In genomic region chr20:10476319-10476724, GRCh38 we compare ENCODE assay signal across 8 cellular contexts. TPM values are rescaled to one million over a fixed set of nuclear protein-coding genes. Genes with fewer than 3 reads are reported as not detected.
DNase-seq lines count a peak whose midpoint lies in the region; ATAC-seq, FAIRE-seq and TF ChIP-seq lines count a peak whose summit lies in the region.

No MANE protein-coding gene starts in this region.

- no peaks in the 10 kb centered on the region for H3K27me3 Mint-ChIP-seq in stimulated activated naive CD8-positive, alpha-beta T cell treated with anti-CD3 and anti-CD28 coated beads, Interleukin-15, amount 100 ng/mL, for 72 hours

- H3K27ac ChIP-seq in endothelial cell of umbilical vein (ENCODE audit: insufficient read depth, low read depth, low read length): no peak overlapping the region
- no peak overlapping the region for H3K27ac ChIP-seq in hepatocyte

- dilution Hi-C loops in endothelial cell of umbilical vein (cut with MboI; ENCODE audit: extremely low pct_ligation_motif_present, low sequenced_read_pairs): no loop called here

- peaks cover 16% of the 10 kb centered on the region for H3K4me1 Mint-ChIP-seq in stimulated activated naive CD8-positive, alpha-beta T cell treated with anti-CD3 and anti-CD28 coated beads, Interleukin-15, amount 100 ng/mL, for 72 hours

- H3K27ac Mint-ChIP-seq in stimulated activated naive CD8-positive, alpha-beta T cell treated with anti-CD3 and anti-CD28 coated beads, Interleukin-15, amount 100 ng/mL, for 72 hours: no peak overlapping the region

- no peaks in the 10 kb centered on the region for H3K9me3 Mint-ChIP-seq in stimulated activated naive CD8-positive, alpha-beta T cell treated with anti-CD3 and anti-CD28 coated beads, Interleukin-15, amount 100 ng/mL, for 72 hours

- no peak overlapping the region for H2AFZ ChIP-seq in endothelial cell of umbilical vein (ENCODE audit: low read depth, low read length)
- no peak overlapping the region for H2AFZ ChIP-seq in hepatocyte

- intact Hi-C loops in endothelial cell of umbilical vein (cut with micrococcal nuclease): no loop called here

- TF ChIP-seq CTCF in endothelial cell of umbilical vein (IDR thresholded peaks at IDR 0.05; ENCODE audit: extremely low read depth in 1 of 2, insufficient read depth in 1 of 2, low read depth in 1 of 2, low read length in 2 of 2) (no peak), hepatocyte (IDR thresholded peaks at IDR 0.05; ENCODE audit: poor library complexity) (no peak)

- H3K79me2 ChIP-seq in endothelial cell of umbilical vein (ENCODE audit: control insufficient read depth, insufficient read depth, low read length): no peaks in the 10 kb centered on the region
- H3K79me2 ChIP-seq in hepatocyte: peaks cover 6% of the 10 kb centered on the region

- 95% methylated on average over 3 of the region's 3 CpGs for WGBS in hepatocyte (ENCODE audit: low lambda C conversion rate, missing lambda C conversion rate)

- H3K27me3 ChIP-seq in endothelial cell of umbilical vein (ENCODE audit: control insufficient read depth in 2 of 2, insufficient read depth in 2 of 2, low read length in 2 of 2) (no peaks in the 10 kb centered on the region), hepatocyte (no peaks in the 10 kb centered on the region)

- H3K9me2 ChIP-seq in hepatocyte (replicated peaks; ENCODE audit: insufficient read depth): no peaks in the 10 kb centered on the region

- H3K4me3 ChIP-seq in endothelial cell of umbilical vein (replicated peaks in 1 of 3; ENCODE audit: insufficient read depth in 1 of 3, low read depth in 1 of 3, low read length in 3 of 3) (no peak overlapping the region), hepatocyte (no peak overlapping the region)

- no TSS peak for BruUV-seq in endothelial cell of umbilical vein (replicated peaks; lab: Mats Ljungman, UMichigan)

- H4K20me1 ChIP-seq in endothelial cell of umbilical vein (replicated peaks; ENCODE audit: control insufficient read depth, extremely low read depth, insufficient read depth, low read length) (no peaks in the 10 kb centered on the region), hepatocyte (ENCODE audit: insufficient read depth, poor library complexity, severe bottlenecking) (no peaks in the 10 kb centered on the region)

- no peaks in the 10 kb centered on the region for H3K9me1 ChIP-seq in endothelial cell of umbilical vein (replicated peaks; ENCODE audit: control insufficient read depth, extremely low read depth, insufficient read depth, low read length)

- no peaks in the 10 kb centered on the region for H3K9me3 ChIP-seq in endothelial cell of umbilical vein (replicated peaks; ENCODE audit: control insufficient read depth, insufficient read depth, low read length)
- no peaks in the 10 kb centered on the region for H3K9me3 ChIP-seq in hepatocyte (ENCODE audit: low read depth)

- no peaks in the 10 kb centered on the region for H3K36me3 ChIP-seq in endothelial cell of umbilical vein (ENCODE audit: control insufficient read depth in 2 of 2, extremely low read depth in 1 of 2, insufficient read depth in 2 of 2, low read length in 2 of 2)
- H3K36me3 ChIP-seq in hepatocyte (replicated peaks; ENCODE audit: insufficient read depth, low read depth): no peaks in the 10 kb centered on the region

- ATAC-seq in GM21367 (IDR thresholded peaks at IDR 0.05; ENCODE audit: unreplicated experiment) (peak; percentile 74), HG03439 (IDR thresholded peaks at IDR 0.05; ENCODE audit: unreplicated experiment) (peak; percentile 58)
- ATAC-seq in stimulated activated naive CD8-positive, alpha-beta T cell treated with anti-CD3 and anti-CD28 coated beads, Interleukin-15, amount 100 ng/mL, for 72 hours: no peak

- H3K4me2 ChIP-seq in endothelial cell of umbilical vein (ENCODE audit: insufficient read depth, low read length): no peak overlapping the region
- H3K4me2 ChIP-seq in hepatocyte: no peak overlapping the region

- CTCF ChIA-PET in endothelial cell of umbilical vein (lab: Charles Lee): interaction anchor here (1.0 to 2.3 kb wide), 4 partner anchors 8 to 60 kb away, joined by 3 to 5 read pairs (median 4); no protein-coding TSS in a partner anchor

- H3K4me1 ChIP-seq in endothelial cell of umbilical vein (ENCODE audit: control insufficient read depth, extremely low read depth, insufficient read depth, low read length): no peaks in the 10 kb centered on the region
- H3K4me1 ChIP-seq in hepatocyte (ENCODE audit: insufficient read depth): no peaks in the 10 kb centered on the region

- DNase-seq in GM03348 (ENCODE audit: low spot score): peak; percentile 40
- no peak for DNase-seq in endothelial cell of umbilical vein (ENCODE audit: low read depth, low spot score)
- DNase-seq in stimulated activated CD8-positive, alpha-beta memory T cell treated with anti-CD3 and anti-CD28 coated beads, Interleukin-4, amount 100 ng/mL, for 48 hours: no peak
- no peak for DNase-seq in stimulated activated naive CD8-positive, alpha-beta T cell treated with anti-CD3 and anti-CD28 coated beads, Interleukin-15, amount 100 ng/mL, for 72 hours
- no peak for DNase-seq in SKM-1 treated with dmso at 0.1 percent for 144 hours (lab: John Stamatoyannopoulos, UW; ENCODE audit: unreplicated experiment)
- DNase-seq in hepatocyte (ENCODE audit: low spot score): no peak

- H3K9ac ChIP-seq in endothelial cell of umbilical vein (replicated peaks; ENCODE audit: extremely low read depth, insufficient read depth, low read length): no peak overlapping the region

- no peak overlapping the region for H3K4me3 Mint-ChIP-seq in stimulated activated naive CD8-positive, alpha-beta T cell treated with anti-CD3 and anti-CD28 coated beads, Interleukin-15, amount 100 ng/mL, for 72 hours

- FAIRE-seq in endothelial cell of umbilical vein (lab: Jason Lieb, UNC): peak; percentile 4

- POLR2A ChIA-PET in endothelial cell of umbilical vein (lab: Charles Lee): no interaction called here

- no peak for TF ChIP-seq POLR2A in endothelial cell of umbilical vein (IDR thresholded peaks at IDR 0.05; ENCODE audit: low read depth, low read length)

TF ChIP-seq in endothelial cell of umbilical vein, 7 proteins besides CTCF, POLR2A, EP300 and RAD21:
- no peak for TF ChIP-seq POLR2AphosphoS5 (IDR thresholded peaks at IDR 0.05; ENCODE audit: insufficient read depth, low read depth, low read length)
- no peak for TF ChIP-seq MAX (IDR thresholded peaks at IDR 0.05; ENCODE audit: insufficient read depth, insufficient read length)
- TF ChIP-seq FOS (IDR thresholded peaks at IDR 0.05; ENCODE audit: borderline replicate concordance, insufficient read depth, low read length): no peak
- TF ChIP-seq GATA2 (IDR thresholded peaks at IDR 0.05; ENCODE audit: insufficient read depth, insufficient read length, low read depth, low read length): no peak
- TF ChIP-seq EZH2 (IDR thresholded peaks at IDR 0.05; ENCODE audit: borderline replicate concordance, low read depth, low read length, severe bottlenecking): no peak
TF ChIP-seq in endothelial cell of umbilical vein: peak in this region for 0.

RNA-seq across cellular contexts. Expression of gene SLX4IP, which starts 41.2 kb away (rescaled TPM):
- total RNA-seq in endothelial cell of umbilical vein (4.1 and 4.5 TPM in 2 replicates), hepatocyte (4.7 and 5.7 TPM in 2 replicates)
- polyA plus RNA-seq in endothelial cell of umbilical vein (1.7 and 1.9 TPM in 2 replicates), hepatocyte (2.9 TPM in 2 replicates)
- 1.3 TPM in 2 replicates for polyA plus RNA-seq in endothelial cell of umbilical vein (2011; cell fraction: cytosol; rRNA removed)
- polyA plus RNA-seq in endothelial cell of umbilical vein (2011; cell fraction: nucleus; rRNA removed): 8.8 and 8.9 TPM in 2 replicates
- polyA plus RNA-seq in endothelial cell of umbilical vein (2012): 1.5 and 1.9 TPM in 2 replicates
- polyA minus RNA-seq in endothelial cell of umbilical vein: 6.3 and 6.4 TPM in 2 replicates
- 3.6 TPM for polyA minus RNA-seq in endothelial cell of umbilical vein (2011; cell fraction: cytosol; rRNA and poly(A)+ RNA removed)
- polyA minus RNA-seq in endothelial cell of umbilical vein (2011; cell fraction: nucleus; rRNA and poly(A)+ RNA removed): 8.2 and 11.6 TPM in 2 replicates

RNA-seq across cellular contexts. Expression of gene MKKS, which starts 42.3 kb away (rescaled TPM):
- total RNA-seq in endothelial cell of umbilical vein: 10.5 and 11.1 TPM in 2 replicates
- 7.2 and 7.9 TPM in 2 replicates for polyA plus RNA-seq in endothelial cell of umbilical vein
- polyA plus RNA-seq in endothelial cell of umbilical vein (2011; cell fraction: cytosol; rRNA removed): 10.5 and 11.1 TPM in 2 replicates
- polyA plus RNA-seq in endothelial cell of umbilical vein (2011; cell fraction: nucleus; rRNA removed): 6.9 and 7.4 TPM in 2 replicates
- 8.8 and 9.8 TPM in 2 replicates for polyA plus RNA-seq in endothelial cell of umbilical vein (2012)
- polyA minus RNA-seq in endothelial cell of umbilical vein: 5.8 and 6.3 TPM in 2 replicates
- 2.5 TPM for polyA minus RNA-seq in endothelial cell of umbilical vein (2011; cell fraction: cytosol; rRNA and poly(A)+ RNA removed)
- 4.3 and 7.5 TPM in 2 replicates for polyA minus RNA-seq in endothelial cell of umbilical vein (2011; cell fraction: nucleus; rRNA and poly(A)+ RNA removed)
- total RNA-seq in hepatocyte: 17.4 and 17.5 TPM in 2 replicates
- polyA plus RNA-seq in hepatocyte: 8.3 and 15.0 TPM in 2 replicates
